Comparison of ENCODE assay signal across 34 cellular contexts in the genomic region with DNA sequence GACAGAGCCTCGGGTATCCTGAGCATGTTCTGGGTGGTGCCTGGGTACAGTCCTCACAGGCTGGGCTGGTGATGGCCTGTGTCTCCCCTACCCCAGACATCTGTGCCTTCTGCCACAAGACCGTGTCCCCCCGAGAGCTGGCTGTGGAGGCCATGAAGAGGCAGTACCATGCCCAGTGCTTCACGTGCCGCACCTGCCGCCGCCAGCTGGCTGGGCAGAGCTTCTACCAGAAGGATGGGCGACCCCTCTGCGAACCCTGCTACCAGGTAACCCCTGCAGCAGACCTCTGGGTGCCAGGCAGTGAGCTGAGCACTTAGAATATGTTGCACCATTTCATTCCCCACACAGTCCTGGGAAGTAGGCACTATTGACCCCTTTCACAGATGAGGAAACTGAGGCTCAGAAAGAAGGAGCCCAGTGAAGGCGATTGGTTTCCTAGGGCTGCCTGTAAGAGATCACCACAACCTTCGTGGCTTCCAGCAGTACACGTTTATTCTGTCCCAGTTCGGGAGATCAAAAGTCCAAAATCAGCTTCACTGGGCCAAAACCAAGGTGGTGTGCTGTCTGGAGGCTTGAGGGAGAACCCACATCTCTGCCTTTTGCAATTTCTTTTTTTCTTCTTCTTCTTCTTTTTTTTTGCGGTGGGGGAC. TPM values are rescaled to one million over a fixed set of nuclear protein-coding genes. Genes with fewer than 3 reads are reported as not detected.
"Had no signal": no experiment of that assay in that cellular context is flagged by ENCODE, and none has a peak within 500 bp of the region (broad histone marks: within the 10 kb centered on the region; RNA-seq: fewer than 3 reads in every experiment).

No MANE protein-coding gene starts in this region.

- H3K4me1 ChIP-seq: breast epithelium, SJCRH30 had no signal

- H3K9me3 ChIP-seq: body of pancreas, breast epithelium, SJCRH30, SK-N-SH had no signal

- H3K4me3 Mint-ChIP-seq: activated B cell treated with CpG ODN at 0.5 μM for 24 hours; activated CD4-positive, alpha-beta memory T cell treated with anti-CD3 and anti-CD28 coated beads for 36 hours; activated naive CD8-positive, alpha-beta T cell treated with anti-CD3 and anti-CD28 coated beads for 36 hours; activated T-cell treated with anti-CD3 and anti-CD28 coated beads, Interleukin-2, amount 50 U/mL, for 4 hours; T-helper 1 cell treated with Interleukin-12 subunit alpha and Interleukin-12 subunit beta and Interleukin-4 antibody, amounts not matched to agents 30 μg/mL and 1 μg/mL, for 36 hours; T-helper 2 cell treated with Interferon-gamma antibody and Interleukin-4, amounts not matched to agents 5 μg/mL and 100 μg/mL, for 36 hours had no signal

- H3K36me3 ChIP-seq: breast epithelium, SJCRH30 had no signal

- H3K27ac ChIP-seq: body of pancreas, breast epithelium, PC-9, SJCRH30, VCaP had no signal

- H3K4me3 ChIP-seq: body of pancreas, breast epithelium, PC-9, SJCRH30 had no signal

- H3K36me3 Mint-ChIP-seq: activated CD4-positive, alpha-beta memory T cell treated with anti-CD3 and anti-CD28 coated beads for 36 hours; activated naive CD8-positive, alpha-beta T cell treated with anti-CD3 and anti-CD28 coated beads for 36 hours had no signal

- H3K4me1 Mint-ChIP-seq: activated B cell treated with CpG ODN at 0.5 μM for 24 hours; activated naive CD8-positive, alpha-beta T cell treated with anti-CD3 and anti-CD28 coated beads for 36 hours had no signal

- FAIRE-seq: astrocyte, TTC549 had no signal

- H3K27ac Mint-ChIP-seq: activated B cell treated with CpG ODN at 0.5 μM for 24 hours; activated CD4-positive, alpha-beta memory T cell treated with anti-CD3 and anti-CD28 coated beads for 36 hours; activated naive CD8-positive, alpha-beta T cell treated with anti-CD3 and anti-CD28 coated beads for 36 hours; T-helper 1 cell treated with Interleukin-12 subunit alpha and Interleukin-12 subunit beta and Interleukin-4 antibody, amounts not matched to agents 30 μg/mL and 1 μg/mL, for 36 hours; T-helper 2 cell treated with Interferon-gamma antibody and Interleukin-4, amounts not matched to agents 5 μg/mL and 100 μg/mL, for 36 hours had no signal

- H3K4me2 ChIP-seq: PC-9, SK-N-SH had no signal

- H3K9me3 Mint-ChIP-seq: activated B cell treated with CpG ODN at 0.5 μM for 24 hours; activated CD4-positive, alpha-beta memory T cell treated with anti-CD3 and anti-CD28 coated beads for 36 hours; activated naive CD8-positive, alpha-beta T cell treated with anti-CD3 and anti-CD28 coated beads for 36 hours; activated T-cell treated with anti-CD3 and anti-CD28 coated beads, Interleukin-2, amount 50 U/mL, for 4 hours; T-helper 1 cell treated with Interleukin-12 subunit alpha and Interleukin-12 subunit beta and Interleukin-4 antibody, amounts not matched to agents 30 μg/mL and 1 μg/mL, for 36 hours; T-helper 2 cell treated with Interferon-gamma antibody and Interleukin-4, amounts not matched to agents 5 μg/mL and 100 μg/mL, for 36 hours had no signal

- H2AFZ ChIP-seq: PC-9 had no signal

- H3K9ac ChIP-seq: SK-N-SH had no signal

- ATAC-seq: activated T-cell treated with anti-CD3 and anti-CD28 coated beads, Interleukin-2, amount 50 U/mL, for 4 hours; body of pancreas had no signal

- DNase-seq: activated B cell treated with CpG ODN at 0.5 μM for 24 hours; activated CD4-positive, alpha-beta memory T cell treated with anti-CD3 and anti-CD28 coated beads for 36 hours; activated CD4-positive, alpha-beta T cell treated with anti-CD3 and anti-CD28 coated beads for 4 hours; activated CD4-positive, alpha-beta T cell treated with anti-CD3 and anti-CD28 coated beads, Interleukin-2, amount 50 U/mL, for 1 hour; activated CD4-positive, CD25-positive, alpha-beta regulatory T cell treated with anti-CD3 and anti-CD28 coated beads, Interleukin-2, amount 50 U/mL, for 72 hours; activated CD8-positive, alpha-beta memory T cell treated with anti-CD3 and anti-CD28 coated beads, Interleukin-2, amount 50 U/mL, for 4 hours; activated effector memory CD4-positive, alpha-beta T cell treated with Interleukin-2 at 50 U/mL for 16 hours; activated naive CD4-positive, alpha-beta T cell; activated naive CD4-positive, alpha-beta T cell treated with anti-CD3 and anti-CD28 coated beads, Interleukin-2, amount 50 U/mL, for 16 hours; activated naive CD8-positive, alpha-beta T cell treated with anti-CD3 and anti-CD28 coated beads for 36 hours; activated T-cell treated with anti-CD3 and anti-CD28 coated beads for 4 hours; activated T-cell treated with anti-CD3 and anti-CD28 coated beads, Interleukin-2, amount 50 U/mL, for 4 hours; amniotic stem cell; body of pancreas; NCI-H1105; NCI-H1417 treated with DMSO at 0.1 percent for 48 hours; NCI-H187 treated with DMSO at 0.1 percent for 48 hours; NCI-H2081; NCI-H345; NCI-H524 treated with DMSO at 0.1 percent for 48 hours; PC-9; SHP77; SJCRH30; SK-N-SH had no signal

- H3K27me3 ChIP-seq: body of pancreas, breast epithelium, SJCRH30 had no signal

- H3K9me2 ChIP-seq: SK-N-SH had no signal

RNA-seq across cellular contexts. Expression of a gene that starts 11.8 kb away (rescaled TPM):
- total RNA-seq: activated B cell treated with CpG ODN at 0.5 μM for 24 hours; activated naive CD8-positive, alpha-beta T cell treated with anti-CD3 and anti-CD28 coated beads for 36 hours; OCI-LY7 had no signal

RNA-seq across cellular contexts. Expression of a gene that starts 28.1 kb away (rescaled TPM):
- total RNA-seq: activated B cell treated with CpG ODN at 0.5 μM for 24 hours; activated CD4-positive, alpha-beta memory T cell treated with anti-CD3 and anti-CD28 coated beads for 36 hours; activated naive CD8-positive, alpha-beta T cell treated with anti-CD3 and anti-CD28 coated beads for 36 hours; activated T-cell treated with anti-CD3 and anti-CD28 coated beads, Interleukin-2, amount 50 U/mL, for 4 hours; astrocyte; body of pancreas; breast epithelium; cardiac septum; MCF 10A; NCI-H460; OCI-LY7; PC-9; SJCRH30 had no signal
- polyA plus RNA-seq: SK-N-SH had no signal
